Comparison of ENCODE assay signal across 9 cellular contexts in the genomic region with DNA sequence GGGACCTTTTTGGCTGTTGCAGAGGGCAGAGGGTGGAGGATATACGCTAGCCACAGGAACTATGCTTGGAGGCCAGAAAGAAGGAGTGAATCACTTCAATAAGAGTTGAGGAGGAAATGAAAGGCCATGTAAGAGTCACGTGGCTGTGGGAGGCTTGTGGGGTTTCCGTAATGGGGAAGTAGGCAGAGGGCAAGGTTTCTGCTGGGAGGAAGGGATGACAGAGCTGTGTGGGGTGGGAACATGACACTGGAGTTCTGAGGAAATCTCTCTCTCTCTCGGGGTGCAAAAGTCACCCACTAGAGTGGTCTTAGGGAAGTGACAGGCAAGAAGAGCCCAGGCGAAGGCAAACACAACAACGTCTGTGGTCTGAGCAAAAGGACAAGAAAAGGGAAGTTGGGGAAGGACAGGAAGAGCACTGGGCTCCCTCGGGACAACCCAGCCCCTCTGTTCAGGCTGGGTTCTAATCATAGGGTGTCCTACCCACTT. TPM values are rescaled to one million over a fixed set of nuclear protein-coding genes. Genes with fewer than 3 reads are reported as not detected.
DNase-seq lines count a peak whose midpoint lies in the region; ATAC-seq and TF ChIP-seq lines count a peak whose summit lies in the region.
"Had no signal": no experiment of that assay in that cellular context is flagged by ENCODE, and none has a peak within 500 bp of the region (broad histone marks: within the 10 kb centered on the region; RNA-seq: fewer than 3 reads in every experiment).

No MANE protein-coding gene starts in this region.

- ATAC-seq in GM19452 (IDR thresholded peaks at IDR 0.05; ENCODE audit: unreplicated experiment) = peak; percentile 65
- peak; percentile 78 for ATAC-seq in HG03432 (IDR thresholded peaks at IDR 0.05; ENCODE audit: unreplicated experiment)
- peak; percentile 80 for ATAC-seq in memory B cell (ENCODE audit: low read depth)

- no peak overlapping the region for H3K27ac ChIP-seq in prostate gland
- H3K27ac ChIP-seq in hepatocyte = no peak overlapping the region

- no peaks in the 10 kb centered on the region for H3K4me1 ChIP-seq in prostate gland (replicated peaks)
- H3K4me1 ChIP-seq in hepatocyte (ENCODE audit: insufficient read depth) = no peaks in the 10 kb centered on the region

- H2AFZ ChIP-seq in hepatocyte = no peak overlapping the region

- H3K36me3 ChIP-seq in prostate gland = no peaks in the 10 kb centered on the region
- no peaks in the 10 kb centered on the region for H3K36me3 ChIP-seq in hepatocyte (replicated peaks; ENCODE audit: insufficient read depth, low read depth)

- intact Hi-C loops in prostate gland (cut with DNase I) = no loop called here

- H4K20me1 ChIP-seq in hepatocyte (ENCODE audit: insufficient read depth, poor library complexity, severe bottlenecking) = no peaks in the 10 kb centered on the region

- H3K4me3 ChIP-seq in GM08714 (ENCODE audit: low read length) (peak overlapping the region; percentile 8; the same call in 1 of the 2 replicates), prostate gland (no peak overlapping the region), hepatocyte (no peak overlapping the region)

- H3K4me3 Mint-ChIP-seq in memory B cell = peak overlapping the region; percentile 85

- H3K27me3 Mint-ChIP-seq in memory B cell = no peaks in the 10 kb centered on the region

- no peaks in the 10 kb centered on the region for H3K9me2 ChIP-seq in hepatocyte (replicated peaks; ENCODE audit: insufficient read depth)

- H3K36me3 Mint-ChIP-seq in memory B cell = peaks cover 10% of the 10 kb centered on the region

- H3K4me2 ChIP-seq in hepatocyte = no peak overlapping the region

- H3K27ac Mint-ChIP-seq in memory B cell = peak overlapping the region; percentile 95

- peaks cover 4% of the 10 kb centered on the region for H3K9me3 Mint-ChIP-seq in memory B cell

- peak; percentile 6 to 26 for DNase-seq in activated CD4-positive, alpha-beta T cell treated with anti-CD3 and anti-CD28 coated beads, Interleukin-2, amount 50 U/mL, for 48 hours
- DNase-seq in memory B cell (ENCODE audit: low spot score in 2 of 2) (peak; percentile 51 to 59), cortex of kidney (lab: John Stamatoyannopoulos, UW) (no peak), prostate gland (ENCODE audit: low spot score) (no peak), hepatocyte (ENCODE audit: low spot score) (no peak)

- TF ChIP-seq POLR2A in prostate gland (IDR thresholded peaks at IDR 0.05) = no peak

- TF ChIP-seq CTCF in prostate gland (IDR thresholded peaks at IDR 0.05) (no peak), hepatocyte (IDR thresholded peaks at IDR 0.05; ENCODE audit: poor library complexity) (no peak)

- H3K79me2 ChIP-seq in hepatocyte = no peaks in the 10 kb centered on the region

- H3K4me1 Mint-ChIP-seq in memory B cell = peaks cover 45% of the 10 kb centered on the region

- H3K9me3 ChIP-seq in prostate gland (no peaks in the 10 kb centered on the region), hepatocyte (ENCODE audit: low read depth) (no peaks in the 10 kb centered on the region)

- WGBS in prostate gland = 58% methylated on average over 7 of the region's 7 CpGs
- 75% methylated on average over 7 of the region's 7 CpGs for WGBS in hepatocyte (ENCODE audit: low lambda C conversion rate, missing lambda C conversion rate)

- H3K27me3 ChIP-seq in prostate gland (replicated peaks; ENCODE audit: insufficient read depth) = no peaks in the 10 kb centered on the region
- H3K27me3 ChIP-seq in hepatocyte = no peaks in the 10 kb centered on the region

RNA-seq across cellular contexts. Expression of gene CD1C, which starts 3.9 kb away (rescaled TPM):
- total RNA-seq in prostate gland = under 1 TPM in 1 of 2 donors, not detected in 1; 0.80 TPM
- not detected in 2 replicates for total RNA-seq in hepatocyte
- not detected in 2 replicates for polyA plus RNA-seq in hepatocyte
- total RNA-seq: LHCN-M2 had no signal

RNA-seq across cellular contexts. Expression of gene CD1A, which starts 31.6 kb away (rescaled TPM):
- not detected for total RNA-seq in prostate gland
- not detected in 2 replicates for total RNA-seq in hepatocyte
- polyA plus RNA-seq in hepatocyte = not detected in 2 replicates
- total RNA-seq: LHCN-M2 had no signal

RNA-seq across cellular contexts. Expression of gene CD1B, which starts 45.5 kb away (rescaled TPM):
- total RNA-seq in prostate gland = not detected
- not detected in 2 replicates for total RNA-seq in hepatocyte
- polyA plus RNA-seq in hepatocyte = not detected in 2 replicates
- total RNA-seq: LHCN-M2 had no signal

Comparison
In these comparisons a context has a peak if more than half of its experiments do, and no peak if none do; other contexts are left out.
1. DNase-seq: peak in activated CD4-positive, alpha-beta T cell treated with anti-CD3 and anti-CD28 coated beads, Interleukin-2, amount 50 U/mL, for 48 hours (2 of 2) and memory B cell (2 of 2); none in cortex of kidney (single experiment), prostate gland (single experiment) and hepatocyte (single experiment).
2. Peak in every context shown above with its lines, with median percentiles within 50 percentile points of each other: ATAC-seq.